Comparison of ENCODE assay signal across 1 cellular context in the genomic region with DNA sequence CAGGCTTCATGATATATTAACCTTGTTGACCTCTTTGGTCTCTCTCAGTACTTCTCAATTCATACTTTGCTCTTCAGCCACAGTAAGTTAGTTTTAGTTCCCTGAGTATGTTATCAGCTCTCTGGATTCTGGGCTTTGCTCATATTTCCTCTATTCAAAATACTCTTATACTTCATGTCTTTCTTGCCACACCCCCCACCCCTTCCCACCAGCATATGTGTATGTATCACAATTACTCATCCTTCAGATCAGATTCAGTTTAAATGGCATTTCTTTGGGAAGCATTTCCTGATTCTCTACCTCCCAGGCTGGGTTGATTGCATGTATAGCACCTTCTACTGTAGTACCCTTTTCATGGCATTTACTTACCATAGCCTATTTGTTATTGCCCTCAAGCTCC.
TF ChIP-seq lines count a peak whose summit lies in the region.

No MANE protein-coding gene starts in this region.

TF ChIP-seq in IMR-90, 13 proteins besides CTCF, POLR2A, EP300 and RAD21:
- no peak for TF ChIP-seq MXI1 (IDR thresholded peaks at IDR 0.05; ENCODE audit: borderline replicate concordance, low read depth, low read length)
- no peak for TF ChIP-seq FOS (IDR thresholded peaks at IDR 0.05; ENCODE audit: low read depth, low read length)
- no peak for TF ChIP-seq MAFK (IDR thresholded peaks at IDR 0.05; ENCODE audit: low read depth, low read length)
- TF ChIP-seq SMC3 (IDR thresholded peaks at IDR 0.05; ENCODE audit: low read depth, low read length): no peak
